In the genomic region with DNA sequence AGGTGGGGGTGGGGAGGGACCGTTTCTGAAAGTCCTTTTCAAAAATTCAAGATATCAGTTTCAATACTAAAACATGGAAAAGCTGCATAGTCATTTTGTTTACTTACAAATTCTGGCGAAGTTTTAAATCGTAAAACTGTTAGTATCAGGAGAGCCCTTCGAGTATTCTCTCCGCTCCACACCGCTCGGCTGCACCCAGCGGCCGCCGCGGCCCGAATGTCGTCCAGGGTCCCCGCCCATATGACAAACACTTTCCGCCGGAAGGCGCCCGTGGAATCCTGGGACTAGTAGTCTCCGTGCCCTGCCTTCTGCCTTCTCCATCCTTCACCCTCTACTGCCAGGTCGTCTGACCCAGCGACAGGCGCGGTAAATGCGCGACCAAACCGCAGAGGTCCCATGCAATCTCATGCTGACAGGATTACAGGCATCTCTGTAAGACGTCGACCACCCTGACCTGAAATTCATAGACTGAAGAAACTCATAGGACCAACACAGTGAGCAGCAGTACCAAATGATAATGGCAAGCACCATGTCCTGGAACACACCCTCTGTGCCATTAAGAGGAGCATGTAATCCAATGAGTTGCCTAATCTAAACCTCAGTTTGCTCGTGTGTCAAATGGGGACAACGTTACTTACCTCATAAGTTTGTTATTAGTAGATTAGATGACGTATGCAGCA, we compare ENCODE assay signal across 8 cellular contexts. TPM values are rescaled to one million over a fixed set of nuclear protein-coding genes. Genes with fewer than 3 reads are reported as not detected.
DNase-seq lines count a peak whose midpoint lies in the region; ATAC-seq and TF ChIP-seq lines count a peak whose summit lies in the region.

A gene (minus strand): TSS at position 218 of the 680 bp plus-strand sequence. CDS start 25,138 bp downstream, outside the sequence.

- H3K27ac ChIP-seq in lower lobe of right lung, result peak within 1 kb of the TSS; percentile 79

- peak within 1 kb of the TSS; percentile 90 for H3K27ac Mint-ChIP-seq in activated CD8-positive, alpha-beta T cell treated with anti-CD3 and anti-CD28 coated beads for 36 hours

- no peak for TF ChIP-seq CTCF in activated CD8-positive, alpha-beta T cell treated with anti-CD3 and anti-CD28 coated beads for 36 hours (IDR thresholded peaks at IDR 0.05)
- no peak for TF ChIP-seq CTCF in lower lobe of right lung (IDR thresholded peaks at IDR 0.05)

- H3K27me3 ChIP-seq in lower lobe of right lung (ENCODE audit: low read depth), result no peaks in the 10 kb centered on the region

- H3K4me1 ChIP-seq in lower lobe of right lung, result peaks cover 39% of the 10 kb centered on the region

- DNase-seq in CD1c-positive myeloid dendritic cell (ENCODE audit: extremely low spot score), result peak; percentile 90
- peak; percentile 82 for DNase-seq in NCI-H82 treated with DMSO at 0.1 percent for 48 hours (lab: John Stamatoyannopoulos, UW; ENCODE audit: unreplicated experiment)
- DNase-seq in activated CD8-positive, alpha-beta T cell treated with anti-CD3 and anti-CD28 coated beads for 36 hours, result peak; percentile 96
- DNase-seq in ecto neural progenitor cell (ENCODE audit: low spot score), result peak; percentile 89
- peak; percentile 95 for DNase-seq in lower lobe of right lung
- peak; percentile 71 to 80 (median 74) for DNase-seq in stimulated activated CD4-positive, alpha-beta T cell treated with anti-CD3 and anti-CD28 coated beads, TNF-alpha, amount 100 ng/mL, for 4 hours (ENCODE audit: low read depth in 3 of 3)

- intact Hi-C loops in activated CD8-positive, alpha-beta T cell treated with anti-CD3 and anti-CD28 coated beads for 36 hours (cut with micrococcal nuclease), result no loop called here
- intact Hi-C loops in lower lobe of right lung (cut with DNase I), result no loop called here

- H3K36me3 Mint-ChIP-seq in activated CD8-positive, alpha-beta T cell treated with anti-CD3 and anti-CD28 coated beads for 36 hours (ENCODE audit: low read depth), result peaks cover 19% of the 10 kb centered on the region

- CTCF ChIA-PET in activated CD8-positive, alpha-beta T cell treated with anti-CD3 and anti-CD28 coated beads for 36 hours (lab: Charles Lee), result no interaction called here

- POLR2A ChIA-PET in activated CD8-positive, alpha-beta T cell treated with anti-CD3 and anti-CD28 coated beads for 36 hours (lab: Charles Lee), result interaction anchor here (1.1 to 1.4 kb wide), 3 partner anchors 10 to 77 kb away, joined by 4 to 9 read pairs (median 6); a partner anchor contains a TSS

- ATAC-seq in GM19395 (IDR thresholded peaks at IDR 0.05; ENCODE audit: unreplicated experiment), result peak; percentile 69
- ATAC-seq in HG03565 (IDR thresholded peaks at IDR 0.05; ENCODE audit: unreplicated experiment), result peak; percentile 48
- ATAC-seq in activated CD8-positive, alpha-beta T cell treated with anti-CD3 and anti-CD28 coated beads for 36 hours, result peak; percentile 69
- peak; percentile 73 to 78 for ATAC-seq in lower lobe of right lung

- H3K9me3 Mint-ChIP-seq in activated CD8-positive, alpha-beta T cell treated with anti-CD3 and anti-CD28 coated beads for 36 hours, result no peaks in the 10 kb centered on the region

- peaks cover 45% of the 10 kb centered on the region for H3K4me1 Mint-ChIP-seq in activated CD8-positive, alpha-beta T cell treated with anti-CD3 and anti-CD28 coated beads for 36 hours (ENCODE audit: low read depth)

- no peaks in the 10 kb centered on the region for H3K27me3 Mint-ChIP-seq in activated CD8-positive, alpha-beta T cell treated with anti-CD3 and anti-CD28 coated beads for 36 hours

- peak within 1 kb of the TSS; percentile 85 for H3K4me3 Mint-ChIP-seq in activated CD8-positive, alpha-beta T cell treated with anti-CD3 and anti-CD28 coated beads for 36 hours

- H3K4me3 ChIP-seq in lower lobe of right lung, result peak within 1 kb of the TSS; percentile 73

- H3K36me3 ChIP-seq in lower lobe of right lung, result peaks cover 19% of the 10 kb centered on the region

- no peaks in the 10 kb centered on the region for H3K9me3 ChIP-seq in lower lobe of right lung

RNA-seq across cellular contexts. Expression of the gene that starts here (rescaled TPM):
- 10 to 100 TPM; 39.5 to 45.1 TPM for total RNA-seq in activated CD8-positive, alpha-beta T cell treated with anti-CD3 and anti-CD28 coated beads for 36 hours
- 92.0 TPM for total RNA-seq in lower lobe of right lung

Comparison
In these comparisons a context has a peak if more than half of its experiments do, and no peak if none do; other contexts are left out.
1. Peak in every context shown above with its lines: DNase-seq, ATAC-seq, H3K4me3 ChIP-seq and H3K27ac ChIP-seq.